ENCODE assay signal across 33 cellular contexts in genomic region chr11:72925656-72926055, GRCh38.
"Had no signal": no experiment of that assay in that cellular context is flagged by ENCODE, and none has a peak within 500 bp of the region (broad histone marks: within the 10 kb centered on the region; RNA-seq: fewer than 3 reads in every experiment).

No MANE protein-coding gene starts in this region.

- H3K4me3 Mint-ChIP-seq: activated CD4-positive, alpha-beta T cell treated with anti-CD3 and anti-CD28 coated beads, Interleukin-2, amount 10 ng/mL, durations not matched to agents 7 days and 5 days; activated CD8-positive, alpha-beta memory T cell treated with anti-CD3 and anti-CD28 coated beads, Interleukin-2, amount 10 ng/mL, durations not matched to agents 7 days and 5 days; activated CD8-positive, alpha-beta T cell treated with anti-CD3 and anti-CD28 coated beads for 36 hours; activated naive CD4-positive, alpha-beta T cell treated with anti-CD3 and anti-CD28 coated beads, Interleukin-2, amount 50 U/mL, for 24 hours; activated naive CD8-positive, alpha-beta T cell treated with anti-CD3 and anti-CD28 coated beads, Interleukin-2, amount 50 U/mL, for 24 hours; dendritic cell treated with granulocyte-macrophage colony-stimulating factor and Interleukin-4, amounts not matched to agents 40 ng/mL and 50 ng/mL, for 4 days; nephron; T-helper 17 cell had no signal

- H3K27me3 Mint-ChIP-seq: activated CD4-positive, alpha-beta T cell treated with anti-CD3 and anti-CD28 coated beads, Interleukin-2, amount 10 ng/mL, durations not matched to agents 7 days and 5 days; activated CD8-positive, alpha-beta memory T cell treated with anti-CD3 and anti-CD28 coated beads, Interleukin-2, amount 10 ng/mL, durations not matched to agents 7 days and 5 days; activated CD8-positive, alpha-beta T cell treated with anti-CD3 and anti-CD28 coated beads for 36 hours; activated naive CD4-positive, alpha-beta T cell treated with anti-CD3 and anti-CD28 coated beads, Interleukin-2, amount 50 U/mL, for 24 hours; activated naive CD8-positive, alpha-beta T cell treated with anti-CD3 and anti-CD28 coated beads, Interleukin-2, amount 50 U/mL, for 24 hours; dendritic cell treated with granulocyte-macrophage colony-stimulating factor and Interleukin-4, amounts not matched to agents 40 ng/mL and 50 ng/mL, for 4 days; T-helper 17 cell had no signal

- H3K4me3 ChIP-seq: breast epithelium, esophagus muscularis mucosa, heart right ventricle, left lung, lung, mucosa of descending colon, pancreas, psoas muscle, smooth muscle cell, testis, transverse colon had no signal

- H3K27ac Mint-ChIP-seq: activated CD4-positive, alpha-beta T cell treated with anti-CD3 and anti-CD28 coated beads, Interleukin-2, amount 10 ng/mL, durations not matched to agents 7 days and 5 days; activated CD8-positive, alpha-beta memory T cell treated with anti-CD3 and anti-CD28 coated beads, Interleukin-2, amount 10 ng/mL, durations not matched to agents 7 days and 5 days; activated CD8-positive, alpha-beta T cell treated with anti-CD3 and anti-CD28 coated beads for 36 hours; activated naive CD8-positive, alpha-beta T cell treated with anti-CD3 and anti-CD28 coated beads, Interleukin-2, amount 50 U/mL, for 24 hours; activated T-helper 2 cell treated with anti-CD3 and anti-CD28 coated beads, Interferon-gamma antibody, Interleukin-2, Interleukin-4, amounts not matched to agents 10 μg/mL and 5 μg/mL and 100 μg/mL, durations not matched to agents 14 hours and 24 hours and 36 hours; dendritic cell treated with granulocyte-macrophage colony-stimulating factor and Interleukin-4, amounts not matched to agents 40 ng/mL and 50 ng/mL, for 4 days; nephron had no signal

- H3K36me3 ChIP-seq: breast epithelium, esophagus muscularis mucosa, pancreas, transverse colon had no signal

- H3K9me3 Mint-ChIP-seq: activated CD4-positive, alpha-beta T cell treated with anti-CD3 and anti-CD28 coated beads, Interleukin-2, amount 10 ng/mL, durations not matched to agents 7 days and 5 days; activated CD8-positive, alpha-beta T cell treated with anti-CD3 and anti-CD28 coated beads for 36 hours; activated naive CD4-positive, alpha-beta T cell treated with anti-CD3 and anti-CD28 coated beads, Interleukin-2, amount 50 U/mL, for 24 hours; activated naive CD8-positive, alpha-beta T cell treated with anti-CD3 and anti-CD28 coated beads, Interleukin-2, amount 50 U/mL, for 24 hours; activated T-helper 2 cell treated with anti-CD3 and anti-CD28 coated beads, Interferon-gamma antibody, Interleukin-2, Interleukin-4, amounts not matched to agents 10 μg/mL and 5 μg/mL and 100 μg/mL, durations not matched to agents 14 hours and 24 hours and 36 hours; dendritic cell treated with granulocyte-macrophage colony-stimulating factor and Interleukin-4, amounts not matched to agents 40 ng/mL and 50 ng/mL, for 4 days; nephron had no signal

- H3K4me1 ChIP-seq: foreskin keratinocyte had no signal

- FAIRE-seq: pancreas, urothelium cell line had no signal

- ATAC-seq: activated CD8-positive, alpha-beta memory T cell treated with anti-CD3 and anti-CD28 coated beads, Interleukin-2, amount 10 ng/mL, durations not matched to agents 7 days and 5 days; activated CD8-positive, alpha-beta T cell treated with anti-CD3 and anti-CD28 coated beads for 36 hours; activated naive CD8-positive, alpha-beta T cell treated with anti-CD3 and anti-CD28 coated beads, Interleukin-2, amount 50 U/mL, for 24 hours; foreskin keratinocyte; left lung; mucosa of descending colon; psoas muscle; T-helper 17 cell had no signal

- H3K9me3 ChIP-seq: breast epithelium, esophagus muscularis mucosa, heart right ventricle, left lung, mucosa of descending colon, pancreas, psoas muscle, testis, transverse colon had no signal

- DNase-seq: activated CD4-positive, alpha-beta T cell treated with anti-CD3 and anti-CD28 coated beads, Interleukin-2, amount 10 ng/mL, durations not matched to agents 7 days and 5 days; activated CD4-positive, CD25-positive, alpha-beta regulatory T cell treated with anti-CD3 and anti-CD28 coated beads, Interleukin-2, amount 50 U/mL, for 72 hours; activated CD8-positive, alpha-beta memory T cell treated with anti-CD3 and anti-CD28 coated beads, Interleukin-2, amount 10 ng/mL, durations not matched to agents 7 days and 5 days; activated CD8-positive, alpha-beta T cell treated with anti-CD3 and anti-CD28 coated beads for 36 hours; activated naive CD8-positive, alpha-beta T cell treated with anti-CD3 and anti-CD28 coated beads, Interleukin-2, amount 50 U/mL, for 24 hours; activated T-cell treated with anti-CD3 and anti-CD28 coated beads, Interleukin-2, amount 50 U/mL, for 48 hours; amygdala; central memory CD4-positive, alpha-beta T cell; effector CD4-positive, alpha-beta T cell; foreskin keratinocyte; heart right ventricle; kidney glomerular epithelial cell; left lung; mucosa of descending colon; psoas muscle; stimulated activated CD4-positive, alpha-beta T cell treated with anti-CD3 and anti-CD28 coated beads, Interleukin-15, amount 100 ng/mL, for 24 hours; stimulated activated CD4-positive, alpha-beta T cell treated with anti-CD3 and anti-CD28 coated beads, Interleukin-2, amount 100 ng/mL, for 24 hours; stimulated activated naive CD4-positive, alpha-beta T cell treated with Interleukin-2 at 50 U/mL for 16 hours; T-helper 17 cell; T1000; testis; transverse colon; WERI-Rb-1 had no signal

- H3K27ac ChIP-seq: breast epithelium, esophagus muscularis mucosa, foreskin keratinocyte, pancreas, psoas muscle, testis, transverse colon, WERI-Rb-1 had no signal

- H3K27me3 ChIP-seq: breast epithelium, esophagus muscularis mucosa, foreskin keratinocyte, heart right ventricle, left lung, pancreas, testis, transverse colon had no signal
